7 cellular contexts compared by ENCODE assay signal in genomic region chr18:48540329-48541025, GRCh38. TPM values are rescaled to one million over a fixed set of nuclear protein-coding genes. Genes with fewer than 3 reads are reported as not detected.
DNase-seq lines count a peak whose midpoint lies in the region; ATAC-seq and TF ChIP-seq lines count a peak whose summit lies in the region.

No MANE protein-coding gene starts in this region.

- ATAC-seq in HG03039 (IDR thresholded peaks at IDR 0.05; ENCODE audit: unreplicated experiment) = peak; percentile 30
- ATAC-seq in naive thymus-derived CD8-positive, alpha-beta T cell = peak; percentile 54

- H3K9me3 Mint-ChIP-seq in naive thymus-derived CD8-positive, alpha-beta T cell = no peaks in the 10 kb centered on the region
- H3K9me3 Mint-ChIP-seq in type B pancreatic cell = no peaks in the 10 kb centered on the region

- H3K4me1 Mint-ChIP-seq in naive thymus-derived CD8-positive, alpha-beta T cell = peaks cover 3 to 15% (median 10%) of the 10 kb centered on the region in 4 donors
- peaks cover 34% of the 10 kb centered on the region for H3K4me1 Mint-ChIP-seq in type B pancreatic cell (ENCODE audit: unreplicated experiment)

- TF ChIP-seq CTCF in GM13976 (IDR thresholded peaks at IDR 0.05; ENCODE audit: borderline replicate concordance, control extremely low read depth, extremely low read depth, insufficient read depth, missing control alignments) (no peak), fibroblast of villous mesenchyme (IDR thresholded peaks at IDR 0.05; ENCODE audit: insufficient read depth, low read depth, low read length) (peak; percentile 19), type B pancreatic cell (conservative IDR thresholded peaks at IDR 0.05) (peak; percentile 47)

- peak overlapping the region in 1 of 10 donors; percentile 27 for H3K27ac Mint-ChIP-seq in naive thymus-derived CD8-positive, alpha-beta T cell
- H3K27ac Mint-ChIP-seq in type B pancreatic cell = peak overlapping the region; percentile 65

- peaks cover 1 to 42% (median 19%) of the 10 kb centered on the region in 5 donors for H3K27me3 Mint-ChIP-seq in naive thymus-derived CD8-positive, alpha-beta T cell
- no peaks in the 10 kb centered on the region for H3K27me3 Mint-ChIP-seq in type B pancreatic cell

- peak overlapping the region; percentile 81 to 94 (median 88) for H3K4me3 Mint-ChIP-seq in naive thymus-derived CD8-positive, alpha-beta T cell
- H3K4me3 Mint-ChIP-seq in type B pancreatic cell = peak overlapping the region; percentile 93

- POLR2A ChIA-PET in naive thymus-derived CD8-positive, alpha-beta T cell (lab: Charles Lee) = no interaction called here

- in situ Hi-C loops in GM13976 (cut with MboI; ENCODE audit: low sequenced_read_pairs, unreplicated experiment) = no loop called here

- peak overlapping the region; percentile 95 for H3K4me3 ChIP-seq in fibroblast of villous mesenchyme (ENCODE audit: low read depth, low read length)

- peak; percentile 71 for DNase-seq in GM13976 (ENCODE audit: low spot score)
- peak; percentile 81 for DNase-seq in OCI-M1 (lab: John Stamatoyannopoulos, UW)
- DNase-seq in activated effector memory CD4-positive, alpha-beta T cell treated with Interleukin-2 at 50 U/mL for 16 hours = peak; percentile 27
- DNase-seq in fibroblast of villous mesenchyme (ENCODE audit: low read depth) = peak; percentile 63
- DNase-seq in naive thymus-derived CD8-positive, alpha-beta T cell = peak in 8 of 10 donors; percentile 2 to 69 (median 24)
- DNase-seq in type B pancreatic cell (ENCODE audit: extremely low spot score, unreplicated experiment) = peak; percentile 79

- H3K36me3 Mint-ChIP-seq in naive thymus-derived CD8-positive, alpha-beta T cell = no peaks in the 10 kb centered on the region
- no peaks in the 10 kb centered on the region for H3K36me3 Mint-ChIP-seq in type B pancreatic cell

RNA-seq across cellular contexts. Expression of gene CTIF, which starts 1.6 kb away (rescaled TPM):
- 71.5 and 86.4 TPM in 2 replicates for total RNA-seq in fibroblast of villous mesenchyme
- total RNA-seq in naive thymus-derived CD8-positive, alpha-beta T cell = 1 to 10 TPM; 2.0 to 3.4 TPM
- polyA plus RNA-seq in naive thymus-derived CD8-positive, alpha-beta T cell = under 1 TPM in 1 of 3 donors, not detected in 2; 0.06 TPM
- 37.9 and 48.5 TPM in 2 replicates for total RNA-seq in type B pancreatic cell (ENCODE audit: low replicate concordance)

Comparison
In these comparisons a context has a peak if more than half of its experiments do, and no peak if none do; other contexts are left out.
1. Peak in every context shown above with its lines: DNase-seq, ATAC-seq and H3K4me3 ChIP-seq.
2. DNase-seq: peak in every context shown above with its lines; median percentile 81 in OCI-M1; 79 in type B pancreatic cell; 71 in GM13976; 63 in fibroblast of villous mesenchyme; 27 in activated effector memory CD4-positive, alpha-beta T cell treated with Interleukin-2 at 50 U/mL for 16 hours; 24 in naive thymus-derived CD8-positive, alpha-beta T cell.